ENCODE assay signal across 8 cellular contexts in the genomic region with DNA sequence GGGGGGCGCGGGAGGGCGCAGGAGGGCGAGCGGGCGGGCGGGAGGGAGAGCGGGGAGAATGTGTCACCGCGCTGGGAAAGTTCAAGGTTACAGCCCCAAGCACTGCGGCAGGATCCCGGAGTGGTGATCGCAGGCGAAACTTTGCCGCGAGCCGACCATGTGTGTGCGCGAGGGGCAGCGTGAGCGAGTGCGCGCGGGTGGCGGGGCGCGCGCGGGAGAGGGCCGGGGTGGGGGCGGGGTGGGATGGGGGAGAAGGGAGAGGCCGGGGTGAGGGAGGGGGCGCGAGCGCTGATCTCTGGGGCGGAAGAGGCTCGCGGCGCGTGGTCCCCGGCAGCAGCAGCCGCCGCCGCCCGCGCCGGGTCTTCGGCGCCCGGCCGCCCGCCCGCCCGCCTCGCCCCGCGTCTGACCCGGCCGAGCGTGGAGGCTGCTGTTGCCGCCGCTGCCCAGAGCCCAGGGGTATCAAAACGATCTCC. TPM values are rescaled to one million over a fixed set of nuclear protein-coding genes. Genes with fewer than 3 reads are reported as not detected.
DNase-seq lines count a peak whose midpoint lies in the region; ATAC-seq and TF ChIP-seq lines count a peak whose summit lies in the region.

A gene (minus strand): TSS at position 191 of the 473 bp plus-strand sequence. CDS start 630 bp downstream, outside the sequence.

- peaks cover 56% of the 10 kb centered on the region for H3K27me3 Mint-ChIP-seq in activated CD4-positive, alpha-beta memory T cell treated with anti-CD3 and anti-CD28 coated beads for 36 hours
- peaks cover 85% of the 10 kb centered on the region for H3K27me3 Mint-ChIP-seq in neural crest cell (ENCODE audit: low read depth)

- CTCF ChIA-PET in activated CD4-positive, alpha-beta memory T cell treated with anti-CD3 and anti-CD28 coated beads for 36 hours (lab: Charles Lee) = no interaction called here

- peak within 1 kb of the TSS; percentile 97 for H3K27ac ChIP-seq in foreskin keratinocyte

- TF ChIP-seq CTCF in foreskin keratinocyte (conservative IDR thresholded peaks at IDR 0.05) = no peak
- no peak for TF ChIP-seq CTCF in neural crest cell (conservative IDR thresholded peaks at IDR 0.05)

- peak; percentile 80 for DNase-seq in COLO668 (lab: John Stamatoyannopoulos, UW; ENCODE audit: unreplicated experiment)
- DNase-seq in HT1080 (ENCODE audit: low read depth) = peak; percentile 48
- peak; percentile 23 for DNase-seq in activated CD4-positive, alpha-beta memory T cell treated with anti-CD3 and anti-CD28 coated beads for 36 hours
- DNase-seq in foreskin keratinocyte = no peak
- DNase-seq in neural crest cell (ENCODE audit: low read depth, low spot score) = peak; percentile 40

- ATAC-seq in foreskin keratinocyte = peak; percentile 10
- ATAC-seq in HG03175 (IDR thresholded peaks at IDR 0.05; ENCODE audit: unreplicated experiment) = no peak
- no peak for ATAC-seq in HG02852 (IDR thresholded peaks at IDR 0.05; ENCODE audit: unreplicated experiment)
- ATAC-seq in GM21825 (IDR thresholded peaks at IDR 0.05; ENCODE audit: unreplicated experiment) = no peak

- intact Hi-C loops in activated CD4-positive, alpha-beta memory T cell treated with anti-CD3 and anti-CD28 coated beads for 36 hours (cut with micrococcal nuclease) = loop anchor here (1.0 to 2.0 kb wide), 2 partner anchors 8 to 33 kb away; no protein-coding TSS in a partner anchor

- peaks cover 17% of the 10 kb centered on the region for H3K4me1 ChIP-seq in foreskin keratinocyte

- H3K27ac Mint-ChIP-seq in activated CD4-positive, alpha-beta memory T cell treated with anti-CD3 and anti-CD28 coated beads for 36 hours = peak within 1 kb of the TSS; percentile 23
- peak within 1 kb of the TSS; percentile 94 for H3K27ac Mint-ChIP-seq in neural crest cell (ENCODE audit: unreplicated experiment)

- H3K4me3 Mint-ChIP-seq in activated CD4-positive, alpha-beta memory T cell treated with anti-CD3 and anti-CD28 coated beads for 36 hours = peak within 1 kb of the TSS; percentile 70
- H3K4me3 Mint-ChIP-seq in neural crest cell = peak within 1 kb of the TSS; percentile 93

- peaks cover 7% of the 10 kb centered on the region for H3K36me3 Mint-ChIP-seq in activated CD4-positive, alpha-beta memory T cell treated with anti-CD3 and anti-CD28 coated beads for 36 hours
- H3K36me3 Mint-ChIP-seq in neural crest cell (ENCODE audit: low read depth) = no peaks in the 10 kb centered on the region

- POLR2A ChIA-PET in activated CD4-positive, alpha-beta memory T cell treated with anti-CD3 and anti-CD28 coated beads for 36 hours (lab: Charles Lee) = no interaction called here

- H3K9me3 Mint-ChIP-seq in activated CD4-positive, alpha-beta memory T cell treated with anti-CD3 and anti-CD28 coated beads for 36 hours = no peaks in the 10 kb centered on the region
- H3K9me3 Mint-ChIP-seq in neural crest cell = no peaks in the 10 kb centered on the region

- H3K27me3 ChIP-seq in foreskin keratinocyte = no peaks in the 10 kb centered on the region

- H3K4me1 Mint-ChIP-seq in activated CD4-positive, alpha-beta memory T cell treated with anti-CD3 and anti-CD28 coated beads for 36 hours (ENCODE audit: low read depth) = peaks cover 20% of the 10 kb centered on the region
- H3K4me1 Mint-ChIP-seq in neural crest cell = peaks cover 37% of the 10 kb centered on the region

RNA-seq across cellular contexts. Expression of the gene that starts here (rescaled TPM):
- 8.8 and 10.9 TPM in 2 replicates for total RNA-seq in HT1080 (2014; rRNA removed; shearing (Covaris generic))
- 8.6 and 9.6 TPM in 2 replicates for polyA plus RNA-seq in HT1080 (2015; cell fraction: cytosol; rRNA removed)
- 9.4 and 13.5 TPM in 2 replicates for polyA plus RNA-seq in HT1080 (2015; cell fraction: nucleus; rRNA removed)
- not detected for total RNA-seq in activated CD4-positive, alpha-beta memory T cell treated with anti-CD3 and anti-CD28 coated beads for 36 hours
- 24.3 and 26.5 TPM in 2 replicates for total RNA-seq in foreskin keratinocyte
- polyA plus RNA-seq in foreskin keratinocyte = 5.3 and 6.5 TPM in 2 replicates
- total RNA-seq in neural crest cell = 2.9 and 3.7 TPM in 2 replicates

Comparison
In these comparisons a context has a peak if more than half of its experiments do, and no peak if none do; other contexts are left out.
1. Peak in DNase-seq in activated CD4-positive, alpha-beta memory T cell treated with anti-CD3 and anti-CD28 coated beads for 36 hours; RNA of the gene not detected or under 1 TPM.
2. DNase-seq: peak in COLO668 (single experiment), HT1080 (single experiment) and neural crest cell (single experiment); none in foreskin keratinocyte (0 of 2).